Comparison of ENCODE assay signal across 17 cellular contexts in the genomic region with DNA sequence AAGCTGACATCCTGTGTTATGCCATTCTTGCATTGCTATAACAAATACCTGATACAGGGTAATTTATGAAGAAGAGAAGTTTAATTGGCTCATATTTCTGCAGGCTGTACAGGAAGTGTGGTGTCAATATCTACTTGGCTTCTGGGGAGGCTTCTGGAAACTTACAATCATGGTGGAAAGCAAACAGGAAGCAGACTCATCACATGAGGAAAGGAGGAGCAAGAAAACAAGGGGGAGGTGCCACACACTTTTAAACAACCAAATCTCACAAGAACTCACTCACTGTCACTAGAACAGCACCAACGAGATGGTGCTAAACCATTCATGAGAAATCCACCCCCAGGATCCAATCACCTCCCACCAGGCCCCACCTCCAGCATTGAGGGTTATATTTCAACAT.
DNase-seq lines count a peak whose midpoint lies in the region; ATAC-seq, FAIRE-seq and TF ChIP-seq lines count a peak whose summit lies in the region.
"Had no signal": no experiment of that assay in that cellular context is flagged by ENCODE, and none has a peak within 500 bp of the region (broad histone marks: within the 10 kb centered on the region; RNA-seq: fewer than 3 reads in every experiment).

No MANE protein-coding gene starts in this region.

- H3K4me3 ChIP-seq in body of pancreas = no peak overlapping the region
- no peak overlapping the region for H3K4me3 ChIP-seq in keratinocyte (ENCODE audit: control insufficient read depth in 2 of 3, extremely low read depth in 1 of 3, insufficient read depth in 2 of 3, low read depth in 1 of 3, low read length in 3 of 3)
- no peak overlapping the region for H3K4me3 ChIP-seq in hepatocyte

- H3K36me3 ChIP-seq in body of pancreas (replicated peaks in 1 of 2; ENCODE audit: insufficient read depth in 1 of 2, low read depth in 2 of 2) (no peaks in the 10 kb centered on the region), keratinocyte (ENCODE audit: control insufficient read depth in 2 of 2, extremely low read depth in 1 of 2, insufficient read depth in 2 of 2, low read length in 2 of 2) (no peaks in the 10 kb centered on the region), hepatocyte (replicated peaks; ENCODE audit: insufficient read depth, low read depth) (no peaks in the 10 kb centered on the region)

- peak; percentile 10 for DNase-seq in activated naive CD4-positive, alpha-beta T cell treated with anti-CD3 and anti-CD28 coated beads for 36 hours
- no peak for DNase-seq in activated naive CD4-positive, alpha-beta T cell treated with anti-CD3 and anti-CD28 coated beads, Interleukin-2, amount 50 U/mL, for 16 hours
- DNase-seq in body of pancreas = no peak
- DNase-seq in keratinocyte (ENCODE audit: low read depth, low spot score) = peak; percentile 65
- no peak for DNase-seq in NCI-H2171 treated with DMSO at 0.1 percent for 48 hours (lab: John Stamatoyannopoulos, UW)
- DNase-seq in hepatocyte (ENCODE audit: low spot score) = no peak
- DNase-seq in LoVo (ENCODE audit: low spot score) = no peak
- DNase-seq: activated naive CD8-positive, alpha-beta T cell treated with anti-CD3 and anti-CD28 coated beads, Interleukin-2, amount 10 ng/mL, durations not matched to agents 7 days and 5 days; effector memory CD4-positive, alpha-beta T cell; glutamatergic neuron; naive thymus-derived CD8-positive, alpha-beta T cell; NCI-H1417 treated with DMSO at 0.1 percent for 48 hours; NCI-H524 treated with DMSO at 0.1 percent for 48 hours; substantia nigra had no signal

- no peaks in the 10 kb centered on the region for H3K9me2 ChIP-seq in hepatocyte (replicated peaks; ENCODE audit: insufficient read depth)

- intact Hi-C loops in activated naive CD4-positive, alpha-beta T cell treated with anti-CD3 and anti-CD28 coated beads for 36 hours (cut with micrococcal nuclease) = no loop called here
- intact Hi-C loops in body of pancreas (cut with DNase I) = no loop called here

- dilution Hi-C loops in keratinocyte (cut with MboI; ENCODE audit: extremely low pct_ligation_motif_present, low sequenced_read_pairs) = no loop called here

- H3K9me3 ChIP-seq in body of pancreas = no peaks in the 10 kb centered on the region
- H3K9me3 ChIP-seq in keratinocyte (ENCODE audit: control insufficient read depth, low read depth, low read length) = no peaks in the 10 kb centered on the region
- H3K9me3 ChIP-seq in hepatocyte (ENCODE audit: low read depth) = no peaks in the 10 kb centered on the region

- H3K36me3 Mint-ChIP-seq in activated naive CD4-positive, alpha-beta T cell treated with anti-CD3 and anti-CD28 coated beads for 36 hours (ENCODE audit: low read depth) = no peaks in the 10 kb centered on the region
- H3K36me3 Mint-ChIP-seq: activated naive CD8-positive, alpha-beta T cell treated with anti-CD3 and anti-CD28 coated beads, Interleukin-2, amount 10 ng/mL, durations not matched to agents 7 days and 5 days had no signal

- peak; percentile 2 for ATAC-seq in body of pancreas
- ATAC-seq in HG02973 (IDR thresholded peaks at IDR 0.05; ENCODE audit: unreplicated experiment) = no peak
- ATAC-seq: naive thymus-derived CD8-positive, alpha-beta T cell had no signal

- FAIRE-seq in keratinocyte (lab: Jason Lieb, UNC) = no peak

- no peak overlapping the region for H3K4me3 Mint-ChIP-seq in activated naive CD4-positive, alpha-beta T cell treated with anti-CD3 and anti-CD28 coated beads for 36 hours
- H3K4me3 Mint-ChIP-seq: activated naive CD8-positive, alpha-beta T cell treated with anti-CD3 and anti-CD28 coated beads, Interleukin-2, amount 10 ng/mL, durations not matched to agents 7 days and 5 days; naive thymus-derived CD8-positive, alpha-beta T cell had no signal

- no peak for TF ChIP-seq POLR2A in body of pancreas (IDR thresholded peaks at IDR 0.05)

- WGBS in body of pancreas, 2 donors = 32 to 55% methylated on average over 1 of the region's 1 CpG
- WGBS in hepatocyte (ENCODE audit: low lambda C conversion rate, missing lambda C conversion rate) = 83% methylated on average over 1 of the region's 1 CpG

- peaks cover 6% of the 10 kb centered on the region for H3K4me1 Mint-ChIP-seq in activated naive CD4-positive, alpha-beta T cell treated with anti-CD3 and anti-CD28 coated beads for 36 hours (ENCODE audit: low read depth)

- CTCF ChIA-PET in activated naive CD4-positive, alpha-beta T cell treated with anti-CD3 and anti-CD28 coated beads for 36 hours (lab: Charles Lee) = no interaction called here

- TF ChIP-seq CTCF in body of pancreas (IDR thresholded peaks at IDR 0.05) = no peak
- no peak for TF ChIP-seq CTCF in keratinocyte (optimal IDR thresholded peaks at IDR 0.05 in 1 of 3, IDR thresholded peaks at IDR 0.05 in 1 of 3, conservative IDR thresholded peaks at IDR 0.05 in 1 of 3; ENCODE audit: extremely low read depth in 1 of 3, insufficient read depth in 2 of 3, low read length in 3 of 3)
- no peak for TF ChIP-seq CTCF in hepatocyte (IDR thresholded peaks at IDR 0.05; ENCODE audit: poor library complexity)

- no peaks in the 10 kb centered on the region for H3K9me3 Mint-ChIP-seq in activated naive CD4-positive, alpha-beta T cell treated with anti-CD3 and anti-CD28 coated beads for 36 hours
- H3K9me3 Mint-ChIP-seq: activated naive CD8-positive, alpha-beta T cell treated with anti-CD3 and anti-CD28 coated beads, Interleukin-2, amount 10 ng/mL, durations not matched to agents 7 days and 5 days; activated T-helper 2 cell treated with anti-CD3 and anti-CD28 coated beads, Interferon-gamma antibody, Interleukin-2, Interleukin-4, amounts not matched to agents 10 μg/mL and 5 μg/mL and 100 μg/mL, durations not matched to agents 14 hours and 24 hours and 36 hours had no signal

- no peak overlapping the region for H3K9ac ChIP-seq in keratinocyte (ENCODE audit: control insufficient read depth, extremely low read depth, insufficient read depth, low read length)

- H3K79me2 ChIP-seq in keratinocyte (ENCODE audit: control insufficient read depth, insufficient read depth, low read length) (no peaks in the 10 kb centered on the region), hepatocyte (no peaks in the 10 kb centered on the region)

- H2AFZ ChIP-seq in keratinocyte (ENCODE audit: control insufficient read depth, low read length) (no peak overlapping the region), hepatocyte (no peak overlapping the region)

- H3K4me1 ChIP-seq in body of pancreas (peaks cover 23% of the 10 kb centered on the region), keratinocyte (ENCODE audit: control insufficient read depth, extremely low read depth, insufficient read depth, low read length) (peaks cover 42% of the 10 kb centered on the region), hepatocyte (ENCODE audit: insufficient read depth) (no peaks in the 10 kb centered on the region)

- H3K9me1 ChIP-seq in keratinocyte (ENCODE audit: control insufficient read depth, extremely low read depth, insufficient read depth, low read length) = no peaks in the 10 kb centered on the region

- H3K27ac ChIP-seq in body of pancreas = peak overlapping the region in 2 of 4 donors; percentile 56 to 68
- H3K27ac ChIP-seq in keratinocyte (ENCODE audit: control insufficient read depth, insufficient read depth, low read length) = peak overlapping the region; percentile 65
- no peak overlapping the region for H3K27ac ChIP-seq in hepatocyte
- H3K27ac ChIP-seq: C4-2B had no signal

- no peak overlapping the region for H3K27ac Mint-ChIP-seq in activated naive CD4-positive, alpha-beta T cell treated with anti-CD3 and anti-CD28 coated beads for 36 hours
- H3K27ac Mint-ChIP-seq: activated naive CD8-positive, alpha-beta T cell treated with anti-CD3 and anti-CD28 coated beads, Interleukin-2, amount 10 ng/mL, durations not matched to agents 7 days and 5 days; activated T-helper 2 cell treated with anti-CD3 and anti-CD28 coated beads, Interferon-gamma antibody, Interleukin-2, Interleukin-4, amounts not matched to agents 10 μg/mL and 5 μg/mL and 100 μg/mL, durations not matched to agents 14 hours and 24 hours and 36 hours had no signal

- H4K20me1 ChIP-seq in keratinocyte (ENCODE audit: control insufficient read depth, extremely low read depth, insufficient read depth, low read length) (no peaks in the 10 kb centered on the region), hepatocyte (ENCODE audit: insufficient read depth, poor library complexity, severe bottlenecking) (no peaks in the 10 kb centered on the region)

- H3K4me2 ChIP-seq in keratinocyte (ENCODE audit: control insufficient read depth, extremely low read depth, insufficient read depth, low read depth, low read length) (peak overlapping the region; percentile 50), hepatocyte (no peak overlapping the region)

- H3K27me3 ChIP-seq in body of pancreas = no peaks in the 10 kb centered on the region
- no peaks in the 10 kb centered on the region for H3K27me3 ChIP-seq in keratinocyte (ENCODE audit: control insufficient read depth, extremely low read depth, insufficient read depth, low read length)
- H3K27me3 ChIP-seq in hepatocyte = no peaks in the 10 kb centered on the region

- H3K27me3 Mint-ChIP-seq in activated naive CD4-positive, alpha-beta T cell treated with anti-CD3 and anti-CD28 coated beads for 36 hours (ENCODE audit: low read depth) = no peaks in the 10 kb centered on the region
- H3K27me3 Mint-ChIP-seq: naive thymus-derived CD8-positive, alpha-beta T cell had no signal

Comparison
In these comparisons a context has a peak if more than half of its experiments do, and no peak if none do; other contexts are left out.
1. DNase-seq: peak in activated naive CD4-positive, alpha-beta T cell treated with anti-CD3 and anti-CD28 coated beads for 36 hours (single experiment) and keratinocyte (single experiment); none in activated naive CD4-positive, alpha-beta T cell treated with anti-CD3 and anti-CD28 coated beads, Interleukin-2, amount 50 U/mL, for 16 hours (single experiment), body of pancreas (0 of 4), NCI-H2171 treated with DMSO at 0.1 percent for 48 hours (single experiment), hepatocyte (single experiment) and LoVo (single experiment).